Comparison of ENCODE assay signal across 27 cellular contexts in genomic region chr11:120827820-120828219, GRCh38.
"Had no signal": no experiment of that assay in that cellular context is flagged by ENCODE, and none has a peak within 500 bp of the region (broad histone marks: within the 10 kb centered on the region; RNA-seq: fewer than 3 reads in every experiment).

No MANE protein-coding gene starts in this region.

- H3K36me3 Mint-ChIP-seq: activated naive CD8-positive, alpha-beta T cell had no signal

- H3K4me1 Mint-ChIP-seq: activated CD4-positive, alpha-beta memory T cell treated with anti-CD3 and anti-CD28 coated beads, Interleukin-2, amount 10 ng/mL, durations not matched to agents 7 days and 5 days; activated CD4-positive, alpha-beta T cell treated with anti-CD3 and anti-CD28 coated beads, Interleukin-2, amount 10 ng/mL, durations not matched to agents 7 days and 5 days had no signal

- H3K4me1 ChIP-seq: breast epithelium, colonic mucosa, gastrocnemius medialis had no signal

- H3K27me3 Mint-ChIP-seq: activated CD4-positive, alpha-beta memory T cell treated with anti-CD3 and anti-CD28 coated beads, Interleukin-2, amount 10 ng/mL, durations not matched to agents 7 days and 5 days; activated CD4-positive, alpha-beta T cell treated with anti-CD3 and anti-CD28 coated beads, Interleukin-2, amount 10 ng/mL, durations not matched to agents 7 days and 5 days had no signal

- H3K27ac Mint-ChIP-seq: activated CD4-positive, alpha-beta memory T cell treated with anti-CD3 and anti-CD28 coated beads, Interleukin-2, amount 10 ng/mL, durations not matched to agents 7 days and 5 days; activated CD4-positive, alpha-beta T cell treated with anti-CD3 and anti-CD28 coated beads, Interleukin-2, amount 10 ng/mL, durations not matched to agents 7 days and 5 days; activated naive CD8-positive, alpha-beta T cell; activated T-cell treated with anti-CD3 and anti-CD28 coated beads, Interleukin-2, amount 50 U/mL, for 24 hours; activated T-cell treated with anti-CD3 and anti-CD28 coated beads, Interleukin-2, amount 50 U/mL, for 72 hours; activated T-helper 17 cell treated with anti-CD3 and anti-CD28 coated beads, Interleukin-2, amount 50 U/mL, for 72 hours had no signal

- H3K36me3 ChIP-seq: breast epithelium, cardiac muscle cell, colonic mucosa, gastrocnemius medialis had no signal

- H3K9me3 Mint-ChIP-seq: activated CD4-positive, alpha-beta memory T cell treated with anti-CD3 and anti-CD28 coated beads, Interleukin-2, amount 10 ng/mL, durations not matched to agents 7 days and 5 days; activated CD4-positive, alpha-beta T cell treated with anti-CD3 and anti-CD28 coated beads, Interleukin-2, amount 10 ng/mL, durations not matched to agents 7 days and 5 days; activated T-cell treated with anti-CD3 and anti-CD28 coated beads, Interleukin-2, amount 50 U/mL, for 24 hours; activated T-cell treated with anti-CD3 and anti-CD28 coated beads, Interleukin-2, amount 50 U/mL, for 72 hours; activated T-helper 17 cell treated with anti-CD3 and anti-CD28 coated beads, Interleukin-2, amount 50 U/mL, for 72 hours had no signal

- DNase-seq: activated CD4-positive, alpha-beta memory T cell treated with anti-CD3 and anti-CD28 coated beads, Interleukin-2, amount 10 ng/mL, durations not matched to agents 7 days and 5 days; activated CD4-positive, alpha-beta T cell treated with anti-CD3 and anti-CD28 coated beads for 4 hours; activated CD4-positive, alpha-beta T cell treated with anti-CD3 and anti-CD28 coated beads, Interleukin-2, amount 10 ng/mL, durations not matched to agents 7 days and 5 days; activated CD4-positive, alpha-beta T cell treated with anti-CD3 and anti-CD28 coated beads, Interleukin-2, amount 50 U/mL, for 4 hours; activated CD4-positive, CD25-positive, alpha-beta regulatory T cell; activated CD4-positive, CD25-positive, alpha-beta regulatory T cell treated with anti-CD3 and anti-CD28 coated beads, Interleukin-2, amount 50 U/mL, for 72 hours; activated CD8-positive, alpha-beta memory T cell treated with anti-CD3 and anti-CD28 coated beads, Interleukin-2, amount 50 U/mL, for 48 hours; activated effector memory CD4-positive, alpha-beta T cell treated with Interleukin-2 at 50 U/mL for 16 hours; activated gamma-delta T cell treated with Interleukin-2 at 50 U/mL for 16 hours; activated naive CD4-positive, alpha-beta T cell treated with anti-CD3 and anti-CD28 coated beads, Interleukin-2, amount 50 U/mL, for 16 hours; activated naive CD4-positive, alpha-beta T cell treated with Interleukin-2 at 50 U/mL for 16 hours; activated T-cell treated with anti-CD3 and anti-CD28 coated beads for 4 hours; activated T-cell treated with anti-CD3 and anti-CD28 coated beads, Interleukin-2, amount 50 U/mL, for 24 hours; activated T-cell treated with anti-CD3 and anti-CD28 coated beads, Interleukin-2, amount 50 U/mL, for 72 hours; amniotic stem cell; anterior cingulate cortex; central memory CD4-positive, alpha-beta T cell; cerebellar nuclear complex; colonic mucosa; effector CD8-positive, alpha-beta T cell; foreskin fibroblast; gastrocnemius medialis; T-helper 2 cell had no signal

- H3K27ac ChIP-seq: breast epithelium, cardiac muscle cell, colonic mucosa, gastrocnemius medialis had no signal

- H3K4me3 Mint-ChIP-seq: activated CD4-positive, alpha-beta memory T cell treated with anti-CD3 and anti-CD28 coated beads, Interleukin-2, amount 10 ng/mL, durations not matched to agents 7 days and 5 days; activated CD4-positive, alpha-beta T cell treated with anti-CD3 and anti-CD28 coated beads, Interleukin-2, amount 10 ng/mL, durations not matched to agents 7 days and 5 days; activated naive CD8-positive, alpha-beta T cell; activated T-cell treated with anti-CD3 and anti-CD28 coated beads, Interleukin-2, amount 50 U/mL, for 24 hours; activated T-cell treated with anti-CD3 and anti-CD28 coated beads, Interleukin-2, amount 50 U/mL, for 72 hours; activated T-helper 17 cell treated with anti-CD3 and anti-CD28 coated beads, Interleukin-2, amount 50 U/mL, for 72 hours had no signal

- H3K27me3 ChIP-seq: breast epithelium, colonic mucosa had no signal

- H3K9me3 ChIP-seq: breast epithelium, colonic mucosa, gastrocnemius medialis had no signal

- H3K4me3 ChIP-seq: breast epithelium, cardiac muscle cell, colonic mucosa, gastrocnemius medialis had no signal
